ENCODE assay signal across 11 cellular contexts in genomic region chr4:15695240-15695699, GRCh38. TPM values are rescaled to one million over a fixed set of nuclear protein-coding genes. Genes with fewer than 3 reads are reported as not detected.
A peak's percentile ranks its signal among the peaks of the same experiment; 100 is the strongest.
DNase-seq lines count a peak whose midpoint lies in the region; ATAC-seq, FAIRE-seq and TF ChIP-seq lines count a peak whose summit lies in the region.
"Had no signal": no experiment of that assay in that cellular context is flagged by ENCODE, and none has a peak within 500 bp of the region (broad histone marks: within the 10 kb centered on the region; RNA-seq: fewer than 3 reads in every experiment).

No MANE protein-coding gene starts in this region.

- H3K4me3 Mint-ChIP-seq in chondrocyte (ENCODE audit: unreplicated experiment) = no peak overlapping the region
- H3K4me3 Mint-ChIP-seq: activated CD4-positive, alpha-beta T cell treated with anti-CD3 and anti-CD28 coated beads, Interleukin-2, amount 10 ng/mL, durations not matched to agents 7 days and 5 days had no signal

- no peak for ATAC-seq in GM19324 (IDR thresholded peaks at IDR 0.05; ENCODE audit: low FRiP score, unreplicated experiment)
- no peak for ATAC-seq in HG03469 (IDR thresholded peaks at IDR 0.05; ENCODE audit: unreplicated experiment)
- ATAC-seq: heart left ventricle had no signal

- peaks cover 7 to 11% of the 10 kb centered on the region in 2 donors for H3K4me1 ChIP-seq in neuronal stem cell (ENCODE audit: control insufficient read depth in 2 of 2, insufficient read depth in 1 of 2, low read depth in 1 of 2, low read length in 2 of 2)

- H3K4me1 Mint-ChIP-seq in chondrocyte (ENCODE audit: low read depth) = peaks cover 49% of the 10 kb centered on the region

- TF ChIP-seq CTCF in chondrocyte (IDR thresholded peaks at IDR 0.05) = no peak

- DNase-seq in ELF-1 (ENCODE audit: low read depth, low spot score) (peak; percentile 73), NCI-H2107 (lab: John Stamatoyannopoulos, UW) (peak; percentile 5), chondrocyte (ENCODE audit: low spot score) (no peak), neuronal stem cell (ENCODE audit: low spot score) (peak; percentile 18), D341Med (ENCODE audit: low spot score) (no peak), GM12892 (ENCODE audit: insufficient read length) (no peak)
- DNase-seq: activated CD4-positive, alpha-beta T cell treated with anti-CD3 and anti-CD28 coated beads, Interleukin-2, amount 10 ng/mL, durations not matched to agents 7 days and 5 days; heart left ventricle; NCI-H69 had no signal

- no peak overlapping the region for H2BK12ac ChIP-seq in neuronal stem cell (ENCODE audit: low read length)

- H4K91ac ChIP-seq in neuronal stem cell (ENCODE audit: low read depth, low read length, poor library complexity) = no peak overlapping the region

- H3K9me3 Mint-ChIP-seq in chondrocyte (ENCODE audit: low read depth) = peaks cover 6% of the 10 kb centered on the region
- H3K9me3 Mint-ChIP-seq: activated CD4-positive, alpha-beta T cell treated with anti-CD3 and anti-CD28 coated beads, Interleukin-2, amount 10 ng/mL, durations not matched to agents 7 days and 5 days had no signal

- FAIRE-seq in GM12892 (lab: Jason Lieb, UNC) = no peak

- peak overlapping the region; percentile 52 for H3K27ac ChIP-seq in neuronal stem cell (replicated peaks; ENCODE audit: low read length)
- H3K27ac ChIP-seq: heart left ventricle had no signal

- H2BK15ac ChIP-seq in neuronal stem cell (ENCODE audit: low read length) = no peak overlapping the region

- no peaks in the 10 kb centered on the region for H3K27me3 Mint-ChIP-seq in chondrocyte (ENCODE audit: low read depth)

- H3K4ac ChIP-seq in neuronal stem cell (ENCODE audit: low read length) = no peak overlapping the region

- no peak overlapping the region for H3K4me2 ChIP-seq in neuronal stem cell (ENCODE audit: insufficient read depth, low read length, poor library complexity, severe bottlenecking)

- H3K27ac Mint-ChIP-seq in chondrocyte (ENCODE audit: unreplicated experiment) = peak overlapping the region; percentile 72
- H3K27ac Mint-ChIP-seq: activated CD4-positive, alpha-beta T cell treated with anti-CD3 and anti-CD28 coated beads, Interleukin-2, amount 10 ng/mL, durations not matched to agents 7 days and 5 days had no signal

- H3K27me3 ChIP-seq in neuronal stem cell (ENCODE audit: control insufficient read depth in 3 of 3, insufficient read depth in 3 of 3, low read depth in 1 of 3, low read length in 3 of 3) = no peaks in the 10 kb centered on the region
- H3K27me3 ChIP-seq: heart left ventricle had no signal

- no peak overlapping the region for H2AK5ac ChIP-seq in neuronal stem cell (ENCODE audit: low read depth, low read length)

- H3K9me3 ChIP-seq in neuronal stem cell (replicated peaks in 1 of 2; ENCODE audit: control insufficient read depth in 2 of 2, insufficient read depth in 1 of 2, low read depth in 1 of 2, low read length in 2 of 2) = peaks cover 0 to 11% of the 10 kb centered on the region in 2 donors
- H3K9me3 ChIP-seq: heart left ventricle had no signal

- H4K8ac ChIP-seq in neuronal stem cell (ENCODE audit: low read depth, low read length) = no peak overlapping the region

- no peaks in the 10 kb centered on the region for H3K79me1 ChIP-seq in neuronal stem cell (ENCODE audit: low read depth, low read length)

- H3K23ac ChIP-seq in neuronal stem cell (ENCODE audit: low read depth, low read length, poor library complexity) = peak overlapping the region; percentile 25

- H3K14ac ChIP-seq in neuronal stem cell (ENCODE audit: low read length) = no peak overlapping the region

- H2BK5ac ChIP-seq in neuronal stem cell (ENCODE audit: low read length) = no peak overlapping the region

- H3K18ac ChIP-seq in neuronal stem cell (ENCODE audit: low read length) = peak overlapping the region; percentile 30

- H2AFZ ChIP-seq in neuronal stem cell (ENCODE audit: low read length) = no peak overlapping the region

- H3K4me3 ChIP-seq in neuronal stem cell (ENCODE audit: low read length in 2 of 2) = no peak overlapping the region
- H3K4me3 ChIP-seq: heart left ventricle had no signal

- peaks cover 1% of the 10 kb centered on the region for H3K36me3 Mint-ChIP-seq in chondrocyte (ENCODE audit: low read depth)

- peaks cover 0 to 4% of the 10 kb centered on the region in 2 donors for H3K36me3 ChIP-seq in neuronal stem cell (replicated peaks in 1 of 2; ENCODE audit: control insufficient read depth in 2 of 2, insufficient read depth in 2 of 2, low read length in 2 of 2)
- H3K36me3 ChIP-seq: heart left ventricle had no signal

- no peak for TF ChIP-seq POLR2A in GM12892 (IDR thresholded peaks at IDR 0.05; ENCODE audit: low read depth, low read length)

- H2BK120ac ChIP-seq in neuronal stem cell (ENCODE audit: low read depth, low read length) = no peak overlapping the region

- WGBS in neuronal stem cell (ENCODE audit: extremely low coverage in 2 of 2, insufficient read length in 2 of 2, insufficient replicate concordance in 1 of 2), 2 donors = no CpG with 5 or more reads among the region's 10 CpGs

- H3K9ac ChIP-seq in neuronal stem cell (ENCODE audit: low read depth, low read length, poor library complexity) = no peak overlapping the region

RNA-seq across cellular contexts. Expression of gene BST1, which starts 7.6 kb away (rescaled TPM):
- 0.45 TPM in 1 of 3 replicates, not detected in the others for total RNA-seq in chondrocyte
- 1.1 TPM for polyA plus RNA-seq in neuronal stem cell (2013, experiment 1 of 2)
- polyA plus RNA-seq in neuronal stem cell (2013, experiment 2 of 2) = 1.2 TPM
- polyA plus RNA-seq in GM12892 (2012; ENCODE audit: missing spikeins) = not detected

RNA-seq across cellular contexts. Expression of gene FAM200B, which starts 13.6 kb away (rescaled TPM):
- total RNA-seq in chondrocyte = 26.0 to 33.0 TPM (median 31.8 TPM) in 3 replicates
- polyA plus RNA-seq in neuronal stem cell (2013, experiment 1 of 2) = 94.5 TPM
- polyA plus RNA-seq in neuronal stem cell (2013, experiment 2 of 2) = 100.0 TPM
- 16.8 TPM for polyA plus RNA-seq in GM12892 (2012; ENCODE audit: missing spikeins)

RNA-seq across cellular contexts. Expression of gene FBXL5, which starts 40.1 kb away (rescaled TPM):
- total RNA-seq in chondrocyte = 54.4 to 110 TPM (median 56.9 TPM) in 3 replicates
- 41.8 TPM for polyA plus RNA-seq in neuronal stem cell (2013, experiment 1 of 2)
- 42.2 TPM for polyA plus RNA-seq in neuronal stem cell (2013, experiment 2 of 2)
- 20.0 TPM for polyA plus RNA-seq in GM12892 (2012; ENCODE audit: missing spikeins)

Comparison
In these comparisons a context has a peak if more than half of its experiments do, and no peak if none do; other contexts are left out.
1. DNase-seq: peak in ELF-1 (single experiment), NCI-H2107 (single experiment) and neuronal stem cell (single experiment); none in chondrocyte (single experiment), D341Med (single experiment) and GM12892 (single experiment).